Comparison of ENCODE assay signal across 20 cellular contexts in the genomic region with DNA sequence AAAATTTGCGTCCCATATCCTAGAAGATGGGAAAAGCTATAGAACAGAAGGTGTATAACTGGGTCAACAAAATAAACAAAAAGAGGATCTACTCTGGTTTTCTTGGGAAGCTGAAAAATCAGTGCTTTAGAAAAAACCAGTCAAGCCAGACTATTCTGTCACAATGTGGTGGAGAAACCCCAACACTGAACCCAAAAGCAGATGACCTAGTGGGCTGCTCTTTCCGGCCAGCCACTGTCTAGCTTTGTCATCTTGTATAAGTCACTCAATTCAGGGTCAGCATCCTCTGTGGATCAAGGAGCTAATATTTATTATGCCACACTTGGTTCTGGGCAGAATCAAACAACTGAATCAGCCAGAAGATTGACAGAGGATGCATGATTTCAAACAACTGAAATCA. TPM values are rescaled to one million over a fixed set of nuclear protein-coding genes. Genes with fewer than 3 reads are reported as not detected.
DNase-seq lines count a peak whose midpoint lies in the region; ATAC-seq and TF ChIP-seq lines count a peak whose summit lies in the region.
"Had no signal": no experiment of that assay in that cellular context is flagged by ENCODE, and none has a peak within 500 bp of the region (broad histone marks: within the 10 kb centered on the region; RNA-seq: fewer than 3 reads in every experiment).

No MANE protein-coding gene starts in this region.

- peak overlapping the region; percentile 51 for H3K27ac ChIP-seq in upper lobe of right lung
- H3K27ac ChIP-seq: right atrium auricular region, SK-N-MC had no signal

- H3K4me3 ChIP-seq in upper lobe of right lung (no peak overlapping the region), BE2C (ENCODE audit: low read depth, low read length) (no peak overlapping the region)
- H3K4me3 ChIP-seq: mucosa of descending colon, right atrium auricular region, SK-N-MC, tibial nerve had no signal

- no peak for ATAC-seq in activated CD8-positive, alpha-beta memory T cell treated with anti-CD3 and anti-CD28 coated beads, Interleukin-2, amount 10 ng/mL, durations not matched to agents 7 days and 5 days
- no peak for ATAC-seq in central memory CD8-positive, alpha-beta T cell (replicated peaks; ENCODE audit: extremely low read depth, poor library complexity, severe bottlenecking)
- ATAC-seq in naive B cell (ENCODE audit: low read depth in 2 of 2) (no peak), upper lobe of right lung (peak; percentile 71)

- H3K4me1 Mint-ChIP-seq in activated CD8-positive, alpha-beta memory T cell treated with anti-CD3 and anti-CD28 coated beads, Interleukin-2, amount 10 ng/mL, durations not matched to agents 7 days and 5 days: peaks cover 18% of the 10 kb centered on the region
- H3K4me1 Mint-ChIP-seq in central memory CD8-positive, alpha-beta T cell: peaks cover 36% of the 10 kb centered on the region
- peaks cover 26 to 46% (median 32%) of the 10 kb centered on the region in 3 donors for H3K4me1 Mint-ChIP-seq in naive B cell

- peak overlapping the region; percentile 24 for H3K27ac Mint-ChIP-seq in activated CD8-positive, alpha-beta memory T cell treated with anti-CD3 and anti-CD28 coated beads, Interleukin-2, amount 10 ng/mL, durations not matched to agents 7 days and 5 days
- peak overlapping the region; percentile 91 for H3K27ac Mint-ChIP-seq in central memory CD8-positive, alpha-beta T cell (ENCODE audit: low read depth)
- peak overlapping the region in 4 of 6 donors; percentile 34 to 93 (median 92) for H3K27ac Mint-ChIP-seq in naive B cell

- H3K27me3 ChIP-seq in upper lobe of right lung (no peaks in the 10 kb centered on the region), BE2C (0 out of 2 replicates have a peak, but pooled peaks cover 3% of the 10 kb centered on the region)
- H3K27me3 ChIP-seq: right atrium auricular region, tibial nerve had no signal

- H3K4me1 ChIP-seq in upper lobe of right lung (peaks cover 29% of the 10 kb centered on the region), BE2C (no peaks in the 10 kb centered on the region)

- H3K9me3 ChIP-seq in upper lobe of right lung (no peaks in the 10 kb centered on the region), BE2C (no peaks in the 10 kb centered on the region)
- H3K9me3 ChIP-seq: mucosa of descending colon, right atrium auricular region, tibial nerve had no signal

- H3K4me3 Mint-ChIP-seq in activated CD8-positive, alpha-beta memory T cell treated with anti-CD3 and anti-CD28 coated beads, Interleukin-2, amount 10 ng/mL, durations not matched to agents 7 days and 5 days: no peak overlapping the region
- no peak overlapping the region for H3K4me3 Mint-ChIP-seq in central memory CD8-positive, alpha-beta T cell
- peak overlapping the region in 3 of 8 donors; percentile 5 to 88 (median 72) for H3K4me3 Mint-ChIP-seq in naive B cell

- intact Hi-C loops in upper lobe of right lung (cut with DNase I): no loop called here

- H3K9me3 Mint-ChIP-seq in activated CD8-positive, alpha-beta memory T cell treated with anti-CD3 and anti-CD28 coated beads, Interleukin-2, amount 10 ng/mL, durations not matched to agents 7 days and 5 days (ENCODE audit: low read depth): no peaks in the 10 kb centered on the region
- peaks cover 5% of the 10 kb centered on the region for H3K9me3 Mint-ChIP-seq in central memory CD8-positive, alpha-beta T cell
- H3K9me3 Mint-ChIP-seq in naive B cell: peaks cover 0 to 1% (median 0%) of the 10 kb centered on the region in 7 donors

- H3K27me3 Mint-ChIP-seq in activated CD8-positive, alpha-beta memory T cell treated with anti-CD3 and anti-CD28 coated beads, Interleukin-2, amount 10 ng/mL, durations not matched to agents 7 days and 5 days: peaks cover 9% of the 10 kb centered on the region
- H3K27me3 Mint-ChIP-seq in central memory CD8-positive, alpha-beta T cell: no peaks in the 10 kb centered on the region
- peaks cover 0 to 4% (median 0%) of the 10 kb centered on the region in 3 donors for H3K27me3 Mint-ChIP-seq in naive B cell
- H3K27me3 Mint-ChIP-seq: stimulated activated naive B cell treated with anti-CD40 and anti-IgM and Interleukin-4, amounts not matched to agents 10 μg/mL and 1 μg/mL and 100 μg/mL, for 72 hours had no signal

- TF ChIP-seq CTCF in upper lobe of right lung (IDR thresholded peaks at IDR 0.05): no peak
- TF ChIP-seq CTCF in BE2C (IDR thresholded peaks at IDR 0.05; ENCODE audit: low read depth, low read length): no peak

- no peak for DNase-seq in activated CD8-positive, alpha-beta memory T cell treated with anti-CD3 and anti-CD28 coated beads, Interleukin-2, amount 10 ng/mL, durations not matched to agents 7 days and 5 days
- no peak for DNase-seq in activated CD8-positive, alpha-beta memory T cell treated with anti-CD3 and anti-CD28 coated beads, Interleukin-2, amount 50 U/mL, for 4 hours
- no peak for DNase-seq in central memory CD8-positive, alpha-beta T cell (ENCODE audit: low spot score in 2 of 2)
- no peak for DNase-seq in naive B cell
- DNase-seq in upper lobe of right lung: no peak
- no peak for DNase-seq in UCSD-AML1 (lab: John Stamatoyannopoulos, UW; ENCODE audit: unreplicated experiment)
- DNase-seq in germinal center (ENCODE audit: low spot score): no peak
- no peak for DNase-seq in BE2C
- DNase-seq: activated CD4-positive, alpha-beta T cell treated with anti-CD3 and anti-CD28 coated beads for 4 hours; amygdala; caudate nucleus; KBM-7; NCI-H2029; occipital lobe; T-helper 9 cell had no signal

- H3K36me3 Mint-ChIP-seq in activated CD8-positive, alpha-beta memory T cell treated with anti-CD3 and anti-CD28 coated beads, Interleukin-2, amount 10 ng/mL, durations not matched to agents 7 days and 5 days: no peaks in the 10 kb centered on the region
- H3K36me3 Mint-ChIP-seq in central memory CD8-positive, alpha-beta T cell (ENCODE audit: insufficient read depth): peaks cover 11% of the 10 kb centered on the region
- peaks cover 0 to 7% of the 10 kb centered on the region in 2 donors for H3K36me3 Mint-ChIP-seq in naive B cell

- no peaks in the 10 kb centered on the region for H3K36me3 ChIP-seq in upper lobe of right lung
- no peaks in the 10 kb centered on the region for H3K36me3 ChIP-seq in BE2C
- H3K36me3 ChIP-seq: right atrium auricular region, tibial nerve had no signal

- CTCF ChIA-PET in activated CD8-positive, alpha-beta memory T cell treated with anti-CD3 and anti-CD28 coated beads, Interleukin-2, amount 10 ng/mL, durations not matched to agents 7 days and 5 days (lab: Charles Lee): interaction anchor here (0.9 kb wide), 1 partner anchor 9 kb away, joined by 3 read pairs; no protein-coding TSS in a partner anchor

RNA-seq across cellular contexts. Expression of a gene that starts 26.6 kb away (rescaled TPM):
- total RNA-seq in activated CD8-positive, alpha-beta memory T cell treated with anti-CD3 and anti-CD28 coated beads, Interleukin-2, amount 10 ng/mL, durations not matched to agents 7 days and 5 days: under 1 TPM; 0.29 to 0.33 TPM
- 10 to 100 TPM in 4 of 6 donors, 1 to 10 TPM in 2; 8.4 to 21.7 (median 13.5) TPM for polyA plus RNA-seq in naive B cell (ENCODE audit: low read depth in 6 of 6)
- 11.3 TPM for total RNA-seq in upper lobe of right lung
- polyA plus RNA-seq in BE2C (2012; ENCODE audit: insufficient read depth, insufficient read length, low read depth): not detected

Comparison
In these comparisons a context has a peak if more than half of its experiments do, and no peak if none do; other contexts are left out.
1. H3K27ac Mint-ChIP-seq: peak in every context shown above with its lines; median percentile 92 in naive B cell; 91 in central memory CD8-positive, alpha-beta T cell; 24 in activated CD8-positive, alpha-beta memory T cell treated with anti-CD3 and anti-CD28 coated beads, Interleukin-2, amount 10 ng/mL, durations not matched to agents 7 days and 5 days.